Comparison of ENCODE assay signal across 8 cellular contexts in genomic region chr17:39200957-39201510, GRCh38. TPM values are rescaled to one million over a fixed set of nuclear protein-coding genes. Genes with fewer than 3 reads are reported as not detected.
DNase-seq lines count a peak whose midpoint lies in the region; ATAC-seq and TF ChIP-seq lines count a peak whose summit lies in the region.

No MANE protein-coding gene starts in this region.

- WGBS in ectodermal cell, 2 experiments = 65 to 66% methylated on average over 11 of the region's 11 CpGs

- TF ChIP-seq CTCF in CD14-positive monocyte (IDR thresholded peaks at IDR 0.05) (no peak), neural crest cell (conservative IDR thresholded peaks at IDR 0.05) (no peak)

- H3K4me3 ChIP-seq in ectodermal cell (ENCODE audit: insufficient read depth, low read depth, low read length) = peak overlapping the region; percentile 97

- H3K36me3 ChIP-seq in ectodermal cell (ENCODE audit: control insufficient read depth, insufficient read depth, low read length) = peaks cover 38% of the 10 kb centered on the region

- H3K4me3 Mint-ChIP-seq in CD14-positive monocyte (peak overlapping the region; percentile 97 to 99), neural crest cell (peak overlapping the region; percentile 92)

- H3K4me1 Mint-ChIP-seq in CD14-positive monocyte = peaks cover 40% of the 10 kb centered on the region
- peaks cover 38% of the 10 kb centered on the region for H3K4me1 Mint-ChIP-seq in neural crest cell

- H3K27ac Mint-ChIP-seq in CD14-positive monocyte = peak overlapping the region; percentile 97 to 100 (median 99)
- H3K27ac Mint-ChIP-seq in neural crest cell (ENCODE audit: unreplicated experiment) = peak overlapping the region; percentile 99

- H3K27ac ChIP-seq in ectodermal cell (ENCODE audit: insufficient read depth, low read depth, low read length, poor library complexity, severe bottlenecking) = no peak overlapping the region

- H3K9me3 ChIP-seq in ectodermal cell (ENCODE audit: control insufficient read depth, low read length) = no peaks in the 10 kb centered on the region

- intact Hi-C loops in CD14-positive monocyte (cut with micrococcal nuclease) = no loop called here

- H3K9me3 Mint-ChIP-seq in CD14-positive monocyte (no peaks in the 10 kb centered on the region), neural crest cell (no peaks in the 10 kb centered on the region)

- H3K36me3 Mint-ChIP-seq in CD14-positive monocyte (peaks cover 40 to 43% of the 10 kb centered on the region in 2 donors), neural crest cell (ENCODE audit: low read depth) (peaks cover 25% of the 10 kb centered on the region)

- H3K27me3 Mint-ChIP-seq in CD14-positive monocyte (ENCODE audit: low read depth in 3 of 3) = peaks cover 0 to 2% (median 0%) of the 10 kb centered on the region in 3 donors
- no peaks in the 10 kb centered on the region for H3K27me3 Mint-ChIP-seq in neural crest cell (ENCODE audit: low read depth)

- H3K27me3 ChIP-seq in ectodermal cell (ENCODE audit: control insufficient read depth, insufficient read depth, low read length, poor library complexity, severe bottlenecking) = no peaks in the 10 kb centered on the region

- no peak for ATAC-seq in GM18520 (IDR thresholded peaks at IDR 0.05; ENCODE audit: unreplicated experiment)

- peaks cover 17% of the 10 kb centered on the region for H3K4me1 ChIP-seq in ectodermal cell (ENCODE audit: control insufficient read depth, insufficient read depth, low read length)

- DNase-seq in CD14-positive monocyte (ENCODE audit: low spot score) (no peak), MV-4-11 (lab: John Stamatoyannopoulos, UW) (peak; percentile 40), neural crest cell (ENCODE audit: low read depth, low spot score) (no peak), 8988T (no peak), COLO668 (lab: John Stamatoyannopoulos, UW; ENCODE audit: unreplicated experiment) (no peak)
- DNase-seq in effector CD4-positive, alpha-beta T cell = no peak

RNA-seq across cellular contexts. Expression of gene RPL19, which starts 1.0 kb away (rescaled TPM):
- 1,000 to 10,000 TPM; 1,069 to 1,232 TPM for polyA plus RNA-seq in CD14-positive monocyte
- 2,712 TPM for polyA plus RNA-seq in ectodermal cell (2013, experiment 1 of 4)
- 2,640 TPM for polyA plus RNA-seq in ectodermal cell (2013, experiment 2 of 4)
- 3,021 TPM for polyA plus RNA-seq in ectodermal cell (2013, experiment 3 of 4)
- polyA plus RNA-seq in ectodermal cell (2013, experiment 4 of 4) = 3,411 TPM
- 1,874 and 1,957 TPM in 2 replicates for total RNA-seq in neural crest cell

RNA-seq across cellular contexts. Expression of gene CACNB1, which starts 3.6 kb away (rescaled TPM):
- under 1 TPM; 0.13 to 0.31 TPM for polyA plus RNA-seq in CD14-positive monocyte
- polyA plus RNA-seq in ectodermal cell (2013, experiment 1 of 4) = 13.6 TPM
- polyA plus RNA-seq in ectodermal cell (2013, experiment 2 of 4) = 9.2 TPM
- 7.6 TPM for polyA plus RNA-seq in ectodermal cell (2013, experiment 3 of 4)
- 10.2 TPM for polyA plus RNA-seq in ectodermal cell (2013, experiment 4 of 4)
- 15.3 and 16.2 TPM in 2 replicates for total RNA-seq in neural crest cell

RNA-seq across cellular contexts. Expression of gene STAC2, which starts 24.7 kb away (rescaled TPM):
- polyA plus RNA-seq in CD14-positive monocyte = not detected
- 0.83 TPM for polyA plus RNA-seq in ectodermal cell (2013, experiment 1 of 4)
- 0.84 TPM for polyA plus RNA-seq in ectodermal cell (2013, experiment 2 of 4)
- polyA plus RNA-seq in ectodermal cell (2013, experiment 3 of 4) = 1.0 TPM
- 0.81 TPM for polyA plus RNA-seq in ectodermal cell (2013, experiment 4 of 4)
- total RNA-seq in neural crest cell = 1.0 and 1.2 TPM in 2 replicates

RNA-seq across cellular contexts. Expression of gene ARL5C, which starts 35.1 kb away (rescaled TPM):
- polyA plus RNA-seq in CD14-positive monocyte = not detected
- not detected for polyA plus RNA-seq in ectodermal cell (2013, experiment 1 of 4)
- polyA plus RNA-seq in ectodermal cell (2013, experiment 2 of 4) = not detected
- not detected for polyA plus RNA-seq in ectodermal cell (2013, experiment 3 of 4)
- not detected for polyA plus RNA-seq in ectodermal cell (2013, experiment 4 of 4)
- not detected in 2 replicates for total RNA-seq in neural crest cell

RNA-seq across cellular contexts. Expression of gene PLXDC1, which starts 49.6 kb away (rescaled TPM):
- not detected for polyA plus RNA-seq in CD14-positive monocyte
- 0.93 TPM for polyA plus RNA-seq in ectodermal cell (2013, experiment 1 of 4)
- polyA plus RNA-seq in ectodermal cell (2013, experiment 2 of 4) = 0.59 TPM
- polyA plus RNA-seq in ectodermal cell (2013, experiment 3 of 4) = 0.85 TPM
- polyA plus RNA-seq in ectodermal cell (2013, experiment 4 of 4) = 2.8 TPM
- 0.28 and 0.84 TPM in 2 replicates for total RNA-seq in neural crest cell
